ENCODE assay signal across 8 cellular contexts in genomic region chr1:155272466-155273133, GRCh38. TPM values are rescaled to one million over a fixed set of nuclear protein-coding genes. Genes with fewer than 3 reads are reported as not detected.
DNase-seq lines count a peak whose midpoint lies in the region; ATAC-seq and TF ChIP-seq lines count a peak whose summit lies in the region.

No MANE protein-coding gene starts in this region.

- H3K9me3 ChIP-seq in ascending aorta: no peaks in the 10 kb centered on the region

- peaks cover 37 to 55% of the 10 kb centered on the region in 2 donors for H3K4me1 Mint-ChIP-seq in immature natural killer cell
- H3K4me1 Mint-ChIP-seq in stimulated activated naive CD8-positive, alpha-beta T cell treated with anti-CD3 and anti-CD28 coated beads, Interleukin-15, amount 100 ng/mL, for 72 hours: peaks cover 49% of the 10 kb centered on the region

- H3K27me3 ChIP-seq in ascending aorta: no peaks in the 10 kb centered on the region

- peaks cover 9 to 16% (median 13%) of the 10 kb centered on the region in 3 donors for H3K36me3 Mint-ChIP-seq in immature natural killer cell

- H3K4me1 ChIP-seq in ascending aorta: peaks cover 10 to 20% of the 10 kb centered on the region in 2 donors

- peak overlapping the region; percentile 68 for H3K4me3 ChIP-seq in Jurkat, Clone E6-1 (ENCODE audit: low read length)
- peak overlapping the region; percentile 78 to 97 for H3K4me3 ChIP-seq in ascending aorta

- H3K27ac ChIP-seq in ascending aorta: peak overlapping the region; percentile 93 to 98

- H3K36me3 ChIP-seq in ascending aorta: peaks cover 24 to 37% of the 10 kb centered on the region in 2 donors

- H3K9me3 Mint-ChIP-seq in immature natural killer cell: no peaks in the 10 kb centered on the region
- no peaks in the 10 kb centered on the region for H3K9me3 Mint-ChIP-seq in stimulated activated naive CD8-positive, alpha-beta T cell treated with anti-CD3 and anti-CD28 coated beads, Interleukin-15, amount 100 ng/mL, for 72 hours

- intact Hi-C loops in ascending aorta (cut with DNase I): loop anchor here (1.0 to 10.0 kb wide), 4 partner anchors 10 to 290 kb away; partner anchors contain the start of genes ASH1L and SCAMP3

- H3K4me3 Mint-ChIP-seq in immature natural killer cell: peak overlapping the region; percentile 83 to 97 (median 86)
- peak overlapping the region; percentile 86 to 92 for H3K4me3 Mint-ChIP-seq in stimulated activated naive CD8-positive, alpha-beta T cell treated with anti-CD3 and anti-CD28 coated beads, Interleukin-15, amount 100 ng/mL, for 72 hours

- TF ChIP-seq CTCF in ascending aorta (IDR thresholded peaks at IDR 0.05): no peak

- DNase-seq in COLO668 (lab: John Stamatoyannopoulos, UW; ENCODE audit: unreplicated experiment): peak; percentile 43
- no peak for DNase-seq in Jurkat, Clone E6-1 (ENCODE audit: low read depth, low spot score)
- no peak for DNase-seq in ascending aorta (ENCODE audit: low spot score in 2 of 2)
- no peak for DNase-seq in immature natural killer cell
- DNase-seq in stimulated activated naive CD8-positive, alpha-beta T cell treated with anti-CD3 and anti-CD28 coated beads, Interleukin-15, amount 100 ng/mL, for 72 hours: no peak
- DNase-seq in NCI-H69 (lab: John Stamatoyannopoulos, UW): no peak

- H3K27me3 Mint-ChIP-seq in immature natural killer cell (ENCODE audit: low read depth in 3 of 3): peaks cover 2 to 7% (median 4%) of the 10 kb centered on the region in 3 donors
- H3K27me3 Mint-ChIP-seq in stimulated activated naive CD8-positive, alpha-beta T cell treated with anti-CD3 and anti-CD28 coated beads, Interleukin-15, amount 100 ng/mL, for 72 hours: no peaks in the 10 kb centered on the region

- no peak for ATAC-seq in stimulated activated naive CD8-positive, alpha-beta T cell treated with anti-CD3 and anti-CD28 coated beads, Interleukin-15, amount 100 ng/mL, for 72 hours
- ATAC-seq in GM21825 (IDR thresholded peaks at IDR 0.05; ENCODE audit: unreplicated experiment) (no peak), GM19452 (IDR thresholded peaks at IDR 0.05; ENCODE audit: unreplicated experiment) (no peak)

- peak overlapping the region; percentile 86 to 99 (median 91) for H3K27ac Mint-ChIP-seq in immature natural killer cell
- H3K27ac Mint-ChIP-seq in stimulated activated naive CD8-positive, alpha-beta T cell treated with anti-CD3 and anti-CD28 coated beads, Interleukin-15, amount 100 ng/mL, for 72 hours: peak overlapping the region; percentile 81 to 90

RNA-seq across cellular contexts. Expression of gene CLK2, which starts 0.7 kb away (rescaled TPM):
- 84.2 TPM for polyA plus RNA-seq in Jurkat, Clone E6-1 (2012; ENCODE audit: insufficient read depth, insufficient read length)
- total RNA-seq in ascending aorta: 32.1 TPM
- 10 to 100 TPM in 1 of 3 donors, 1 to 10 TPM in 2; 5.8 to 15.6 (median 6.2) TPM for polyA plus RNA-seq in immature natural killer cell

RNA-seq across cellular contexts. Expression of gene HCN3, which starts 4.7 kb away (rescaled TPM):
- 13.9 TPM for polyA plus RNA-seq in Jurkat, Clone E6-1 (2012; ENCODE audit: insufficient read depth, insufficient read length)
- 2.6 TPM for total RNA-seq in ascending aorta
- polyA plus RNA-seq in immature natural killer cell: under 1 TPM in 1 of 3 donors, not detected in 2; 0.52 TPM

RNA-seq across cellular contexts. Expression of gene SCAMP3, which starts 10.4 kb away (rescaled TPM):
- polyA plus RNA-seq in Jurkat, Clone E6-1 (2012; ENCODE audit: insufficient read depth, insufficient read length): 92.0 TPM
- total RNA-seq in ascending aorta: 63.6 TPM
- 100 to 1,000 TPM; 101 to 182 (median 140) TPM for polyA plus RNA-seq in immature natural killer cell

RNA-seq across cellular contexts. Expression of gene ENTREP3, which starts 17.3 kb away (rescaled TPM):
- polyA plus RNA-seq in Jurkat, Clone E6-1 (2012; ENCODE audit: insufficient read depth, insufficient read length): 18.4 TPM
- 34.5 TPM for total RNA-seq in ascending aorta
- polyA plus RNA-seq in immature natural killer cell: 1 to 10 TPM in 1 of 3 donors, under 1 TPM in 2; 0.64 to 1.3 (median 0.79) TPM

RNA-seq across cellular contexts. Expression of gene PKLR, which starts 28.6 kb away (rescaled TPM):
- polyA plus RNA-seq in Jurkat, Clone E6-1 (2012; ENCODE audit: insufficient read depth, insufficient read length): not detected
- total RNA-seq in ascending aorta: not detected
- polyA plus RNA-seq in immature natural killer cell: not detected
